Comparison of ENCODE assay signal across 17 cellular contexts in genomic region chr17:77489239-77489897, GRCh38.
A peak's percentile ranks its signal among the peaks of the same experiment; 100 is the strongest.
DNase-seq lines count a peak whose midpoint lies in the region; ATAC-seq and TF ChIP-seq lines count a peak whose summit lies in the region.
"Had no signal": no experiment of that assay in that cellular context is flagged by ENCODE, and none has a peak within 500 bp of the region (broad histone marks: within the 10 kb centered on the region; RNA-seq: fewer than 3 reads in every experiment).

No MANE protein-coding gene starts in this region.

- no peak overlapping the region for H3K4me3 ChIP-seq in right atrium auricular region
- no peak overlapping the region for H3K4me3 ChIP-seq in coronary artery
- H3K4me3 ChIP-seq in vagina = no peak overlapping the region
- no peak overlapping the region for H3K4me3 ChIP-seq in SK-N-SH (ENCODE audit: low read depth in 2 of 2, low read length in 1 of 2)

- H3K27ac ChIP-seq in right atrium auricular region = peak overlapping the region in 1 of 2 donors; percentile 55
- H3K27ac ChIP-seq in coronary artery = peak overlapping the region; percentile 38 to 70
- peak overlapping the region; percentile 86 for H3K27ac ChIP-seq in vagina
- no peak overlapping the region for H3K27ac ChIP-seq in SK-N-SH (ENCODE audit: low read depth in 2 of 2, low read length in 1 of 2)
- H3K27ac ChIP-seq: epithelial cell of prostate, neutrophil had no signal

- TF ChIP-seq EP300 in SK-N-SH (IDR thresholded peaks at IDR 0.05; ENCODE audit: borderline replicate concordance in 1 of 2, low read depth in 1 of 2, low read length in 1 of 2) = no peak

- H3K27me3 ChIP-seq in right atrium auricular region (no peaks in the 10 kb centered on the region), vagina (no peaks in the 10 kb centered on the region), SK-N-SH (ENCODE audit: insufficient read depth) (no peaks in the 10 kb centered on the region)
- H3K27me3 ChIP-seq: neutrophil had no signal

- POLR2A ChIA-PET in SK-N-SH (lab: Yijun Ruan, JAX) = no interaction called here

- no peak overlapping the region for H3K9ac ChIP-seq in SK-N-SH

- H3K9me2 ChIP-seq in SK-N-SH = no peaks in the 10 kb centered on the region

- TF ChIP-seq RAD21 in SK-N-SH (IDR thresholded peaks at IDR 0.05; ENCODE audit: low read length) = no peak

- H3F3A ChIP-seq in SK-N-SH (replicated peaks; ENCODE audit: insufficient read depth) = peaks cover 12% of the 10 kb centered on the region

- 97% methylated on average over 15 of the region's 19 CpGs for WGBS in SK-N-SH (ENCODE audit: low lambda C conversion rate)

- no peak for TF ChIP-seq POLR2A in vagina (IDR thresholded peaks at IDR 0.05)

- H3K4me1 ChIP-seq in right atrium auricular region = peaks cover 0 to 23% of the 10 kb centered on the region in 2 donors
- H3K4me1 ChIP-seq in vagina = peaks cover 31% of the 10 kb centered on the region
- no peaks in the 10 kb centered on the region for H3K4me1 ChIP-seq in SK-N-SH (ENCODE audit: control insufficient read depth in 1 of 2, insufficient read depth in 2 of 2, low read depth in 1 of 2, low read length in 1 of 2)

- CTCF ChIA-PET in SK-N-SH (lab: Yijun Ruan, JAX) = interaction anchor here (0.8 to 21.9 kb wide), 4 partner anchors 11 to 158 kb away, joined by 3 to 566 read pairs (median 66); no protein-coding TSS in a partner anchor

- intact Hi-C loops in Right ventricle myocardium inferior (cut with DNase I) = no loop called here
- intact Hi-C loops in vagina (cut with DNase I) = no loop called here

- ATAC-seq in Right ventricle myocardium inferior (no peak), omental fat pad (ENCODE audit: low FRiP score) (peak; percentile 3)

- H3K79me2 ChIP-seq in SK-N-SH (ENCODE audit: insufficient read depth) = peaks cover 17% of the 10 kb centered on the region; the same call in 1 of the 2 replicates

- H3K36me3 ChIP-seq in right atrium auricular region (peaks cover 43% of the 10 kb centered on the region), vagina (peaks cover 0 to 55% of the 10 kb centered on the region in 2 donors), SK-N-SH (replicated peaks in 1 of 2; ENCODE audit: control insufficient read depth in 1 of 2, insufficient read depth in 2 of 2, low read length in 1 of 2) (peaks cover 46 to 52% of the 10 kb centered on the region in 2 experiments)

- DNase-seq in Right ventricle myocardium inferior (ENCODE audit: missing footprints) = peak; percentile 61
- DNase-seq in right atrium auricular region (ENCODE audit: low spot score) = no peak
- no peak for DNase-seq in coronary artery (ENCODE audit: low spot score)
- no peak for DNase-seq in omental fat pad (ENCODE audit: low spot score)
- no peak for DNase-seq in vagina (ENCODE audit: extremely low spot score in 2 of 2)
- DNase-seq in OCI-M2 (lab: John Stamatoyannopoulos, UW; ENCODE audit: unreplicated experiment) = no peak
- no peak for DNase-seq in UCSD-AML1 (lab: John Stamatoyannopoulos, UW; ENCODE audit: unreplicated experiment)
- no peak for DNase-seq in SK-N-SH
- DNase-seq: activated CD4-positive, CD25-positive, alpha-beta regulatory T cell; activated naive CD4-positive, alpha-beta T cell; NCI-H1436 treated with DMSO at 0.1 percent for 48 hours; NCI-H2227 treated with DMSO at 0.1 percent for 48 hours; stimulated activated CD4-positive, alpha-beta T cell treated with anti-CD3 and anti-CD28 coated beads, Interleukin-4, amount 100 ng/mL, for 24 hours; stimulated activated CD8-positive, alpha-beta memory T cell treated with anti-CD3 and anti-CD28 coated beads, Interleukin-4, amount 100 ng/mL, for 48 hours; trophoblast cell had no signal

- no peak overlapping the region for H3K4me2 ChIP-seq in SK-N-SH

- TF ChIP-seq CTCF in right atrium auricular region (IDR thresholded peaks at IDR 0.05) (no peak), coronary artery (IDR thresholded peaks at IDR 0.05) (no peak), omental fat pad (IDR thresholded peaks at IDR 0.05) (no peak), vagina (IDR thresholded peaks at IDR 0.05) (no peak), SK-N-SH (IDR thresholded peaks at IDR 0.05) (no peak)

- H3K9me3 ChIP-seq in right atrium auricular region (no peaks in the 10 kb centered on the region), vagina (no peaks in the 10 kb centered on the region), SK-N-SH (no peaks in the 10 kb centered on the region)
- H3K9me3 ChIP-seq: neutrophil had no signal

- H4K20me1 ChIP-seq in SK-N-SH (ENCODE audit: insufficient read depth) = peaks cover 30% of the 10 kb centered on the region

- no peak overlapping the region for H2AFZ ChIP-seq in SK-N-SH (ENCODE audit: low read depth)

TF ChIP-seq in SK-N-SH, 30 proteins besides CTCF, POLR2A, EP300 and RAD21:
- TF ChIP-seq SIN3A (IDR thresholded peaks at IDR 0.05; ENCODE audit: borderline replicate concordance, low read depth, low read length) = no peak
- TF ChIP-seq FOSL2 (IDR thresholded peaks at IDR 0.05; ENCODE audit: borderline replicate concordance, low read depth) = no peak
- no peak for TF ChIP-seq CHD2 (IDR thresholded peaks at IDR 0.05; ENCODE audit: low read length, partially characterized antibody)
- TF ChIP-seq IRF3 (IDR thresholded peaks at IDR 0.05; ENCODE audit: low read depth, low read length) = no peak
- TF ChIP-seq GABPA (IDR thresholded peaks at IDR 0.05; ENCODE audit: low read depth) = no peak
- no peak for TF ChIP-seq SMC3 (IDR thresholded peaks at IDR 0.05; ENCODE audit: low read depth, low read length)
- no peak for TF ChIP-seq FOXJ3 (CRISPR knock-in tag; IDR thresholded peaks at IDR 0.05)
- no peak for TF ChIP-seq EZH2phosphoT487 (IDR thresholded peaks at IDR 0.05; ENCODE audit: borderline replicate concordance, low read depth)
- TF ChIP-seq, protein P1, sequence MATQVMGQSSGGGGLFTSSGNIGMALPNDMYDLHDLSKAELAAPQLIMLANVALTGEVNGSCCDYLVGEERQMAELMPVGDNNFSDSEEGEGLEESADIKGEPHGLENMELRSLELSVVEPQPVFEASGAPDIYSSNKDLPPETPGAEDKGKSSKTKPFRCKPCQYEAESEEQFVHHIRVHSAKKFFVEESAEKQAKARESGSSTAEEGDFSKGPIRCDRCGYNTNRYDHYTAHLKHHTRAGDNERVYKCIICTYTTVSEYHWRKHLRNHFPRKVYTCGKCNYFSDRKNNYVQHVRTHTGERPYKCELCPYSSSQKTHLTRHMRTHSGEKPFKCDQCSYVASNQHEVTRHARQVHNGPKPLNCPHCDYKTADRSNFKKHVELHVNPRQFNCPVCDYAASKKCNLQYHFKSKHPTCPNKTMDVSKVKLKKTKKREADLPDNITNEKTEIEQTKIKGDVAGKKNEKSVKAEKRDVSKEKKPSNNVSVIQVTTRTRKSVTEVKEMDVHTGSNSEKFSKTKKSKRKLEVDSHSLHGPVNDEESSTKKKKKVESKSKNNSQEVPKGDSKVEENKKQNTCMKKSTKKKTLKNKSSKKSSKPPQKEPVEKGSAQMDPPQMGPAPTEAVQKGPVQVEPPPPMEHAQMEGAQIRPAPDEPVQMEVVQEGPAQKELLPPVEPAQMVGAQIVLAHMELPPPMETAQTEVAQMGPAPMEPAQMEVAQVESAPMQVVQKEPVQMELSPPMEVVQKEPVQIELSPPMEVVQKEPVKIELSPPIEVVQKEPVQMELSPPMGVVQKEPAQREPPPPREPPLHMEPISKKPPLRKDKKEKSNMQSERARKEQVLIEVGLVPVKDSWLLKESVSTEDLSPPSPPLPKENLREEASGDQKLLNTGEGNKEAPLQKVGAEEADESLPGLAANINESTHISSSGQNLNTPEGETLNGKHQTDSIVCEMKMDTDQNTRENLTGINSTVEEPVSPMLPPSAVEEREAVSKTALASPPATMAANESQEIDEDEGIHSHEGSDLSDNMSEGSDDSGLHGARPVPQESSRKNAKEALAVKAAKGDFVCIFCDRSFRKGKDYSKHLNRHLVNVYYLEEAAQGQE (IDR thresholded peaks at IDR 0.05; ENCODE audit: low read depth, low read length) = no peak
- no peak for TF ChIP-seq MXI1 (IDR thresholded peaks at IDR 0.05; ENCODE audit: low read depth, low read length)
- TF ChIP-seq USF1 (IDR thresholded peaks at IDR 0.05; ENCODE audit: borderline replicate concordance, low read depth) = no peak
- no peak for TF ChIP-seq RFX5 (IDR thresholded peaks at IDR 0.05; ENCODE audit: low read length)
- no peak for TF ChIP-seq RCOR1 (IDR thresholded peaks at IDR 0.05; ENCODE audit: low read length)
- TF ChIP-seq NFIC (IDR thresholded peaks at IDR 0.05; ENCODE audit: borderline replicate concordance) = no peak
- TF ChIP-seq GATA2 (CRISPR knock-in tag; IDR thresholded peaks at IDR 0.05) = no peak
- no peak for TF ChIP-seq POLR2AphosphoS5 (IDR thresholded peaks at IDR 0.05; ENCODE audit: low read depth, low read length)
- no peak for TF ChIP-seq NRF1 (IDR thresholded peaks at IDR 0.05; ENCODE audit: low read depth, low read length)
- no peak for TF ChIP-seq TCF12 (IDR thresholded peaks at IDR 0.05)
- TF ChIP-seq RXRA (IDR thresholded peaks at IDR 0.05; ENCODE audit: borderline replicate concordance, low read depth) = no peak
- no peak for TF ChIP-seq YY1 (IDR thresholded peaks at IDR 0.05; ENCODE audit: low read depth)

Comparison
In these comparisons a context has a peak if more than half of its experiments do, and no peak if none do; other contexts are left out.
1. H3K27ac ChIP-seq: peak in coronary artery (2 of 2) and vagina (single experiment); none in SK-N-SH (0 of 2).